Comparison of ENCODE assay signal across 1 cellular context in genomic region chr11:111936045-111936400, GRCh38.
TF ChIP-seq lines count a peak whose summit lies in the region.

No MANE protein-coding gene starts in this region.

TF ChIP-seq in liver, 16 proteins besides CTCF, POLR2A, EP300 and RAD21:
- TF ChIP-seq EGR1 (IDR thresholded peaks at IDR 0.05; ENCODE audit: low read depth in 2 of 2) (no peak), REST (IDR thresholded peaks at IDR 0.05) (no peak), HNF4G (IDR thresholded peaks at IDR 0.05) (no peak)
